In the genomic region with DNA sequence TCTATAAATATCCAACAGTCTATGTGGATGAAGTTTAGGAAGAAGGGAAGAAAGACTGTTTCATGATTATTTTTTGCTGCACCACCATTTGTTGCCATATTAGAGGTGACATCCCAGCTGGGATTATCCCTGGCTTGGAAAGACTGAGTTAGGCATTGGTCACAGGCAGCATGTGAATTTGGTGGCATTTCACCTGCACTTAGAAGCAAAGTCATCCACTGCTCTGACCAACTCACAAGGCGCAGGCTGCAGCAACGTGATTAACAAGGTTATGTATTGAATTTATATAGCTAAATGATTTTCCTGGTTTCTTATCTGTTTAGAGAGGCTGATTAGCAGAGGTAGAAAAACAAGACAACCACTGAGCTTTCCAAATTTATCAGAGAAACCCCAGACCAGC, we compare ENCODE assay signal across 20 cellular contexts. TPM values are rescaled to one million over a fixed set of nuclear protein-coding genes. Genes with fewer than 3 reads are reported as not detected.
DNase-seq lines count a peak whose midpoint lies in the region; ATAC-seq lines count a peak whose summit lies in the region.
"Had no signal": no experiment of that assay in that cellular context is flagged by ENCODE, and none has a peak within 500 bp of the region (broad histone marks: within the 10 kb centered on the region; RNA-seq: fewer than 3 reads in every experiment).

No MANE protein-coding gene starts in this region.

- H3K27me3 Mint-ChIP-seq in activated T-cell treated with anti-CD3 and anti-CD28 coated beads, Interleukin-2, amount 50 U/mL, for 4 hours (ENCODE audit: low read depth): no peaks in the 10 kb centered on the region
- no peaks in the 10 kb centered on the region for H3K27me3 Mint-ChIP-seq in central memory CD8-positive, alpha-beta T cell
- no peaks in the 10 kb centered on the region for H3K27me3 Mint-ChIP-seq in stimulated activated naive CD8-positive, alpha-beta T cell treated with anti-CD3 and anti-CD28 coated beads, Interleukin-15, Interleukin-2, amounts not matched to agents 100 ng/mL and 50 ng/mL, for 24 hours

- no peaks in the 10 kb centered on the region for H3K9me3 Mint-ChIP-seq in activated T-cell treated with anti-CD3 and anti-CD28 coated beads, Interleukin-2, amount 50 U/mL, for 4 hours
- no peaks in the 10 kb centered on the region for H3K9me3 Mint-ChIP-seq in central memory CD8-positive, alpha-beta T cell
- no peaks in the 10 kb centered on the region for H3K9me3 Mint-ChIP-seq in stimulated activated naive CD8-positive, alpha-beta T cell treated with anti-CD3 and anti-CD28 coated beads, Interleukin-15, Interleukin-2, amounts not matched to agents 100 ng/mL and 50 ng/mL, for 24 hours
- H3K9me3 Mint-ChIP-seq: WTC11 had no signal

- DNase-seq in activated T-cell treated with anti-CD3 and anti-CD28 coated beads, Interleukin-2, amount 50 U/mL, for 4 hours: peak; percentile 49
- no peak for DNase-seq in activated T-cell treated with anti-CD3 and anti-CD28 coated beads for 4 hours
- peak; percentile 10 for DNase-seq in RKO (ENCODE audit: low spot score)
- DNase-seq in central memory CD8-positive, alpha-beta T cell (ENCODE audit: low spot score in 2 of 2): no peak
- DNase-seq in cerebellar nuclear complex (lab: John Stamatoyannopoulos, UW): no peak
- no peak for DNase-seq in NCI-H82 treated with DMSO at 0.1 percent for 48 hours (lab: John Stamatoyannopoulos, UW; ENCODE audit: unreplicated experiment)
- DNase-seq: anterior cingulate cortex, caudate nucleus, COR-L47, IMR-90, left ventricle myocardium inferior, MM.1S, NCI-H774, OCI-M1, tibial artery had no signal

- ATAC-seq in activated T-cell treated with anti-CD3 and anti-CD28 coated beads, Interleukin-2, amount 50 U/mL, for 4 hours: peak in 1 of 2 donors; percentile 34
- no peak for ATAC-seq in central memory CD8-positive, alpha-beta T cell (replicated peaks; ENCODE audit: extremely low read depth, poor library complexity, severe bottlenecking)
- no peak for ATAC-seq in HG02852 (IDR thresholded peaks at IDR 0.05; ENCODE audit: unreplicated experiment)
- ATAC-seq: gastroesophageal sphincter had no signal

- peak overlapping the region; percentile 98 for H3K27ac Mint-ChIP-seq in central memory CD8-positive, alpha-beta T cell (ENCODE audit: low read depth)
- peak overlapping the region; percentile 96 for H3K27ac Mint-ChIP-seq in stimulated activated naive CD8-positive, alpha-beta T cell treated with anti-CD3 and anti-CD28 coated beads, Interleukin-15, Interleukin-2, amounts not matched to agents 100 ng/mL and 50 ng/mL, for 24 hours
- H3K27ac Mint-ChIP-seq: WTC11 had no signal

- H3K4me3 Mint-ChIP-seq in activated T-cell treated with anti-CD3 and anti-CD28 coated beads, Interleukin-2, amount 50 U/mL, for 4 hours: peak overlapping the region; percentile 83
- H3K4me3 Mint-ChIP-seq in central memory CD8-positive, alpha-beta T cell: peak overlapping the region; percentile 71
- H3K4me3 Mint-ChIP-seq in stimulated activated naive CD8-positive, alpha-beta T cell treated with anti-CD3 and anti-CD28 coated beads, Interleukin-15, Interleukin-2, amounts not matched to agents 100 ng/mL and 50 ng/mL, for 24 hours: peak overlapping the region; percentile 83
- H3K4me3 Mint-ChIP-seq: WTC11 had no signal

- no peaks in the 10 kb centered on the region for H3K36me3 Mint-ChIP-seq in activated T-cell treated with anti-CD3 and anti-CD28 coated beads, Interleukin-2, amount 50 U/mL, for 4 hours (ENCODE audit: insufficient read depth)
- H3K36me3 Mint-ChIP-seq in central memory CD8-positive, alpha-beta T cell (ENCODE audit: insufficient read depth): peaks cover 18% of the 10 kb centered on the region
- no peaks in the 10 kb centered on the region for H3K36me3 Mint-ChIP-seq in stimulated activated naive CD8-positive, alpha-beta T cell treated with anti-CD3 and anti-CD28 coated beads, Interleukin-15, Interleukin-2, amounts not matched to agents 100 ng/mL and 50 ng/mL, for 24 hours (ENCODE audit: low read depth)
- H3K36me3 Mint-ChIP-seq: WTC11 had no signal

- H3K4me1 Mint-ChIP-seq in activated T-cell treated with anti-CD3 and anti-CD28 coated beads, Interleukin-2, amount 50 U/mL, for 4 hours (ENCODE audit: low read depth): peaks cover 78% of the 10 kb centered on the region
- H3K4me1 Mint-ChIP-seq in central memory CD8-positive, alpha-beta T cell: peaks cover 85% of the 10 kb centered on the region
- H3K4me1 Mint-ChIP-seq in stimulated activated naive CD8-positive, alpha-beta T cell treated with anti-CD3 and anti-CD28 coated beads, Interleukin-15, Interleukin-2, amounts not matched to agents 100 ng/mL and 50 ng/mL, for 24 hours (ENCODE audit: low read depth): peaks cover 81% of the 10 kb centered on the region

RNA-seq across cellular contexts. Expression of gene FYB1, which starts 2.7 kb away (rescaled TPM):
- 10 to 100 TPM; 33.4 to 39.0 (median 37.9) TPM for total RNA-seq in activated T-cell treated with anti-CD3 and anti-CD28 coated beads, Interleukin-2, amount 50 U/mL, for 4 hours
- total RNA-seq: Daoy, IMR-90 had no signal

Comparison
In these comparisons a context has a peak if more than half of its experiments do, and no peak if none do; other contexts are left out.
1. DNase-seq: peak in activated T-cell treated with anti-CD3 and anti-CD28 coated beads, Interleukin-2, amount 50 U/mL, for 4 hours (single experiment) and RKO (single experiment); none in activated T-cell treated with anti-CD3 and anti-CD28 coated beads for 4 hours (single experiment), central memory CD8-positive, alpha-beta T cell (0 of 2), cerebellar nuclear complex (0 of 2) and NCI-H82 treated with DMSO at 0.1 percent for 48 hours (single experiment).
2. Peak in every context shown above with its lines, with median percentiles within 50 percentile points of each other: H3K4me3 Mint-ChIP-seq.